15 cellular contexts compared by ENCODE assay signal in genomic region chr11:88709567-88709966, GRCh38.
DNase-seq lines count a peak whose midpoint lies in the region; ATAC-seq and TF ChIP-seq lines count a peak whose summit lies in the region.
"Had no signal": no experiment of that assay in that cellular context is flagged by ENCODE, and none has a peak within 500 bp of the region (broad histone marks: within the 10 kb centered on the region; RNA-seq: fewer than 3 reads in every experiment).

No MANE protein-coding gene starts in this region.

- no peak overlapping the region for H3K9ac ChIP-seq in PC-3 (ENCODE audit: low read length)
- no peak overlapping the region for H3K9ac ChIP-seq in mesenchymal stem cell (ENCODE audit: low read length)

- H2BK5ac ChIP-seq in mesenchymal stem cell (ENCODE audit: low read depth, low read length, poor library complexity, severe bottlenecking) = no peak overlapping the region

- no peak overlapping the region for H3K27ac Mint-ChIP-seq in activated T-cell treated with anti-CD3 and anti-CD28 coated beads, Interleukin-2, amount 50 U/mL, for 72 hours
- H3K27ac Mint-ChIP-seq: activated B cell treated with CpG ODN at 0.5 μM for 24 hours, natural killer cell had no signal

- H2AK5ac ChIP-seq in mesenchymal stem cell (ENCODE audit: low read length, severe bottlenecking) = no peak overlapping the region

- H3K79me2 ChIP-seq in PC-3 (ENCODE audit: low read length) = no peaks in the 10 kb centered on the region

- H3K4me2 ChIP-seq in PC-3 (ENCODE audit: low read length) (0 out of 2 replicates have a peak overlapping the region, but pooled peaks have one; percentile 8), mesenchymal stem cell (ENCODE audit: low read length, poor library complexity, severe bottlenecking) (no peak overlapping the region)

- no TSS peak for BruUV-seq in PC-3 (replicated peaks; lab: Mats Ljungman, UMichigan)

- no peaks in the 10 kb centered on the region for H3F3A ChIP-seq in PC-3 (ENCODE audit: low read length, unreplicated experiment)

- no peak overlapping the region for H3K4me3 Mint-ChIP-seq in activated T-cell treated with anti-CD3 and anti-CD28 coated beads, Interleukin-2, amount 50 U/mL, for 72 hours
- H3K4me3 Mint-ChIP-seq: activated B cell treated with CpG ODN at 0.5 μM for 24 hours, natural killer cell had no signal

- H3K27me3 ChIP-seq in PC-3 (ENCODE audit: low read length) (no peaks in the 10 kb centered on the region), dorsolateral prefrontal cortex (peaks cover 0 to 8% (median 0%) of the 10 kb centered on the region in 45 donors), mesenchymal stem cell (ENCODE audit: control insufficient read depth in 1 of 2, insufficient read depth in 1 of 2, low read length in 2 of 2) (no peaks in the 10 kb centered on the region)
- H3K27me3 ChIP-seq: Peyer's patch had no signal

- H3K4me1 ChIP-seq in PC-3 (ENCODE audit: insufficient read depth, low read length) (peaks cover 15% of the 10 kb centered on the region), mesenchymal stem cell (ENCODE audit: control insufficient read depth, insufficient read depth, low read depth, low read length) (no peaks in the 10 kb centered on the region)
- H3K4me1 ChIP-seq: Peyer's patch had no signal

- no peaks in the 10 kb centered on the region for H3K9me2 ChIP-seq in PC-3 (replicated peaks; ENCODE audit: low read length)

- H3K4me1 Mint-ChIP-seq in activated T-cell treated with anti-CD3 and anti-CD28 coated beads, Interleukin-2, amount 50 U/mL, for 72 hours (ENCODE audit: low read depth) = no peaks in the 10 kb centered on the region
- H3K4me1 Mint-ChIP-seq: activated B cell treated with CpG ODN at 0.5 μM for 24 hours, natural killer cell had no signal

- H3K36me3 ChIP-seq in PC-3 (ENCODE audit: low read depth, low read length) = no peaks in the 10 kb centered on the region
- no peaks in the 10 kb centered on the region for H3K36me3 ChIP-seq in mesenchymal stem cell (ENCODE audit: control insufficient read depth in 1 of 2, insufficient read depth in 2 of 2, low read depth in 1 of 2, low read length in 2 of 2)
- H3K36me3 ChIP-seq: Peyer's patch had no signal

- H3K9me3 ChIP-seq in PC-3 (ENCODE audit: low read length) (no peaks in the 10 kb centered on the region), mesenchymal stem cell (ENCODE audit: control insufficient read depth, low read length) (no peaks in the 10 kb centered on the region)
- H3K9me3 ChIP-seq: Peyer's patch had no signal

- intact Hi-C loops in PC-3 (cut with micrococcal nuclease) (loop anchor here (1.0 kb wide), 1 partner anchor 154 kb away; no protein-coding TSS in a partner anchor), dorsolateral prefrontal cortex (cut with DNase I) (no loop called here)

- H2BK15ac ChIP-seq in mesenchymal stem cell (ENCODE audit: low read depth, poor library complexity, severe bottlenecking) = no peak overlapping the region

- H3K18ac ChIP-seq in mesenchymal stem cell (ENCODE audit: low read depth in 1 of 2, low read length in 2 of 2) = no peak overlapping the region

- H3K4ac ChIP-seq in mesenchymal stem cell (ENCODE audit: low read depth in 1 of 2, low read length in 2 of 2) = no peak overlapping the region

- POLR2A ChIA-PET in PC-3 (lab: Charles Lee; ENCODE audit: unreplicated experiment) = no interaction called here

- DNase-seq in Daoy (ENCODE audit: low read depth) (peak; percentile 4), PC-3 (peak; percentile 87), dorsolateral prefrontal cortex (peak in 7 of 10 donors; percentile 4 to 61 (median 44)), medulla oblongata (ENCODE audit: extremely low spot score) (peak; percentile 89), mesenchymal stem cell (no peak)
- no peak for DNase-seq in activated T-cell treated with anti-CD3 and anti-CD28 coated beads, Interleukin-2, amount 50 U/mL, for 72 hours
- no peak for DNase-seq in stimulated activated CD4-positive, alpha-beta T cell treated with anti-CD3 and anti-CD28 coated beads, Interleukin-4, amount 100 ng/mL, for 1 hour
- DNase-seq in effector CD8-positive, alpha-beta T cell (lab: John Stamatoyannopoulos, UW) = no peak
- DNase-seq: activated B cell treated with CpG ODN at 0.5 μM for 24 hours; activated effector memory CD4-positive, alpha-beta T cell treated with anti-CD3 and anti-CD28 coated beads, Interleukin-2, amount 50 U/mL, for 16 hours; Kasumi-1; natural killer cell; Peyer's patch; retina; T-helper 1 cell had no signal

- CTCF ChIA-PET in PC-3 (lab: Charles Lee) = no interaction called here

- H2AFZ ChIP-seq in PC-3 (ENCODE audit: low read length) = peak overlapping the region; percentile 26
- H2AFZ ChIP-seq in mesenchymal stem cell (ENCODE audit: low read depth, low read length) = no peak overlapping the region

- WGBS in mesenchymal stem cell = no CpG with 5 or more reads among the region's 1 CpG

- no peak overlapping the region for H3K23ac ChIP-seq in mesenchymal stem cell (ENCODE audit: low read length in 2 of 2)

- H3K27me3 Mint-ChIP-seq in activated T-cell treated with anti-CD3 and anti-CD28 coated beads, Interleukin-2, amount 50 U/mL, for 72 hours (ENCODE audit: low read depth) = peaks cover 5% of the 10 kb centered on the region
- H3K27me3 Mint-ChIP-seq: activated B cell treated with CpG ODN at 0.5 μM for 24 hours had no signal

- H3K27ac ChIP-seq in PC-3 (ENCODE audit: low read length) (peak overlapping the region; percentile 51), dorsolateral prefrontal cortex (peak overlapping the region in 26 of 59 donors; percentile 2 to 70 (median 32)), mesenchymal stem cell (ENCODE audit: low read length, poor library complexity, severe bottlenecking) (no peak overlapping the region)
- H3K27ac ChIP-seq: Peyer's patch had no signal

- H2BK12ac ChIP-seq in mesenchymal stem cell (ENCODE audit: low read length in 2 of 2) = no peak overlapping the region

- H4K91ac ChIP-seq in mesenchymal stem cell (ENCODE audit: low read length) = no peak overlapping the region

- no peak for TF ChIP-seq CTCF in PC-3 (conservative IDR thresholded peaks at IDR 0.05; ENCODE audit: low read depth, low read length)
- no peak for TF ChIP-seq CTCF in dorsolateral prefrontal cortex (IDR thresholded peaks at IDR 0.05 in 54 of 56, conservative IDR thresholded peaks at IDR 0.05 in 2 of 56; ENCODE audit: low read depth in 1 of 56, partially characterized antibody in 56 of 56)

- H3K4me3 ChIP-seq in PC-3 (ENCODE audit: low read length) (no peak overlapping the region), dorsolateral prefrontal cortex (no peak overlapping the region), mesenchymal stem cell (ENCODE audit: insufficient read depth in 1 of 2, low read depth in 1 of 2, low read length in 2 of 2) (no peak overlapping the region)
- H3K4me3 ChIP-seq: Peyer's patch had no signal

- H4K8ac ChIP-seq in mesenchymal stem cell (ENCODE audit: low read length) = no peak overlapping the region

- H3K9me3 Mint-ChIP-seq in activated T-cell treated with anti-CD3 and anti-CD28 coated beads, Interleukin-2, amount 50 U/mL, for 72 hours = peaks cover 0 to 6% of the 10 kb centered on the region in 2 donors
- H3K9me3 Mint-ChIP-seq: activated B cell treated with CpG ODN at 0.5 μM for 24 hours had no signal

- no peaks in the 10 kb centered on the region for H4K20me1 ChIP-seq in PC-3 (ENCODE audit: low read length)

- no peaks in the 10 kb centered on the region for H3K79me1 ChIP-seq in mesenchymal stem cell (replicated peaks; ENCODE audit: low read length, poor library complexity, severe bottlenecking)

- H2BK120ac ChIP-seq in mesenchymal stem cell (ENCODE audit: low read depth, low read length) = no peak overlapping the region

- no peaks in the 10 kb centered on the region for H3K36me3 Mint-ChIP-seq in activated T-cell treated with anti-CD3 and anti-CD28 coated beads, Interleukin-2, amount 50 U/mL, for 72 hours (ENCODE audit: insufficient read depth in 2 of 2)
- H3K36me3 Mint-ChIP-seq: natural killer cell had no signal

- ATAC-seq in PC-3 = peak; percentile 93
- ATAC-seq in activated T-cell treated with anti-CD3 and anti-CD28 coated beads, Interleukin-2, amount 50 U/mL, for 72 hours (replicated peaks in 1 of 2) = no peak
- ATAC-seq: natural killer cell had no signal

- no peak overlapping the region for H3K14ac ChIP-seq in mesenchymal stem cell (ENCODE audit: low read length in 2 of 2)

Comparison
In these comparisons a context has a peak if more than half of its experiments do, and no peak if none do; other contexts are left out.
1. DNase-seq: peak in Daoy (single experiment), PC-3 (single experiment), dorsolateral prefrontal cortex (7 of 10) and medulla oblongata (single experiment); none in mesenchymal stem cell (single experiment), activated T-cell treated with anti-CD3 and anti-CD28 coated beads, Interleukin-2, amount 50 U/mL, for 72 hours (0 of 2), stimulated activated CD4-positive, alpha-beta T cell treated with anti-CD3 and anti-CD28 coated beads, Interleukin-4, amount 100 ng/mL, for 1 hour (single experiment) and effector CD8-positive, alpha-beta T cell (single experiment).